In genomic region chr5:132866342-132867045, GRCh38 we compare ENCODE assay signal across 1 cellular context.
A peak's percentile ranks its signal among the peaks of the same experiment; 100 is the strongest.
TF ChIP-seq lines count a peak whose summit lies in the region.

Gene GDF9, minus strand, starts transcription at chr5:132866469. Its CDS starts 1,936 bp downstream, at chr5:132864533.
Gene UQCRQ, plus strand, starts transcription at chr5:132866642. Its CDS starts 240 bp downstream, at chr5:132866882.

TF ChIP-seq in HepG2, 621 proteins besides CTCF, POLR2A, EP300 and RAD21 (continued from another document and continues in another):
- TF ChIP-seq ZNF407 (CRISPR knock-in tag; IDR thresholded peaks at IDR 0.05; ENCODE audit: not compliant biosample characterization) (peak; percentile 49), CHD2 (IDR thresholded peaks at IDR 0.05; ENCODE audit: low read depth, low read length) (no peak), ZNF143 (CRISPR knock-in tag; IDR thresholded peaks at IDR 0.05) (peak; percentile 58; the same call in 1 of the 2 replicates), GFI1 (CRISPR knock-in tag; IDR thresholded peaks at IDR 0.05; ENCODE audit: borderline replicate concordance) (peak; percentile 75; the same call in 1 of the 2 replicates), NFYB (CRISPR knock-in tag; IDR thresholded peaks at IDR 0.05) (peak; percentile 10; the same call in 1 of the 2 replicates), ARID5B (CRISPR knock-in tag; IDR thresholded peaks at IDR 0.05) (peak; percentile 55; the same call in 1 of the 2 replicates), PRDM15 (CRISPR knock-in tag; IDR thresholded peaks at IDR 0.05) (no peak), ZSCAN21 (CRISPR knock-in tag; IDR thresholded peaks at IDR 0.05; ENCODE audit: borderline replicate concordance) (no peak), DNMT1 (CRISPR knock-in tag; IDR thresholded peaks at IDR 0.05) (peak; percentile 69; the same call in 1 of the 2 replicates), SAP130 (CRISPR knock-in tag; IDR thresholded peaks at IDR 0.05; ENCODE audit: low read depth) (peak; percentile 93), SMYD3 (CRISPR knock-in tag; IDR thresholded peaks at IDR 0.05) (peak; percentile 97), RBFOX2 (IDR thresholded peaks at IDR 0.05; ENCODE audit: low read depth, low read length) (peak; percentile 92), ZNF350 (CRISPR knock-in tag; IDR thresholded peaks at IDR 0.05; ENCODE audit: borderline replicate concordance, low read depth) (peak; percentile 96), ZNF800 (CRISPR knock-in tag; IDR thresholded peaks at IDR 0.05) (peak; percentile 64; the same call in 1 of the 2 replicates), BATF2 (CRISPR knock-in tag; IDR thresholded peaks at IDR 0.05) (peak; percentile 57; the same call in 1 of the 2 replicates), BORCS8-MEF2B (CRISPR knock-in tag; IDR thresholded peaks at IDR 0.05) (no peak; the same call in 1 of the 2 replicates), SRSF4 (IDR thresholded peaks at IDR 0.05; ENCODE audit: low read depth, low read length, poor library complexity, severe bottlenecking) (no peak), ZNF207 (IDR thresholded peaks at IDR 0.05; ENCODE audit: borderline replicate concordance) (no peak), EEA1 (CRISPR knock-in tag; IDR thresholded peaks at IDR 0.05; ENCODE audit: borderline replicate concordance) (peak; percentile 90), AKNA (CRISPR knock-in tag; IDR thresholded peaks at IDR 0.05; ENCODE audit: borderline replicate concordance) (no peak), ZNF329 (CRISPR knock-in tag; IDR thresholded peaks at IDR 0.05; ENCODE audit: low read depth) (no peak), ZNF546 (CRISPR knock-in tag; conservative IDR thresholded peaks at IDR 0.05) (peak; percentile 68; the same call in 1 of the 2 replicates), MYPOP (CRISPR knock-in tag; IDR thresholded peaks at IDR 0.05) (peak; percentile 61; the same call in 1 of the 2 replicates)
